In the genomic region with DNA sequence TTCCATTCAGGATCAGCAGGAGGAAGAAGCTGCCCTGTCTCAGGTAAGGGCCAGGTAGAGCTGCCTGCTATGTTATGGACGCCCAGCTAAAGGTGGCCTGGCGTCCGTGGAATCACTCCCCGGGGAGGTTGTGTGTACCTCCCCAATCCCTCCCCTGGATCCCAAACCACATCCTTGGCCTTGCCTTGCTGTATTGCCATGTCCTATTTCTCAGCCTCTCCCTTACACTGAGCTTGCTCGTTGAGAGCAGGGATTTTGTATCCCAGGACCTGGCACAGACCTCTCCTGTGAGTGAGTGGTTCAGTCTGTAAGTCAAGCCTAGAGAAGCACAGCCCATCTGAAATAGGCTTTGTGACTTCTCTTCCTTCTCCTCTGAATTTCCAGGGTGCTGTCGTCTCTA, we compare ENCODE assay signal across 1 cellular context.
TF ChIP-seq lines count a peak whose summit lies in the region.

No MANE protein-coding gene starts in this region.

TF ChIP-seq in H1, 55 proteins besides CTCF, POLR2A, EP300 and RAD21:
- no peak for TF ChIP-seq BCL11A (IDR thresholded peaks at IDR 0.05; ENCODE audit: low read depth in 2 of 2, low read length in 2 of 2)
- no peak for TF ChIP-seq KDM5A (IDR thresholded peaks at IDR 0.05; ENCODE audit: low read length)
- no peak for TF ChIP-seq TAF1 (IDR thresholded peaks at IDR 0.05; ENCODE audit: low read depth, low read length)
- no peak for TF ChIP-seq RNF2 (IDR thresholded peaks at IDR 0.05; ENCODE audit: borderline replicate concordance, low read depth, low read length, missing control alignments, poor library complexity, severe bottlenecking)
- TF ChIP-seq SP2 (IDR thresholded peaks at IDR 0.05; ENCODE audit: low read length), result no peak
- no peak for TF ChIP-seq CTBP2 (IDR thresholded peaks at IDR 0.05; ENCODE audit: borderline replicate concordance, insufficient read depth, insufficient read length, low read length)
- no peak for TF ChIP-seq JUN (IDR thresholded peaks at IDR 0.05; ENCODE audit: low read depth, low read length)
- no peak for TF ChIP-seq CHD1 (IDR thresholded peaks at IDR 0.05; ENCODE audit: low read depth, low read length)
